In genomic region chr10:124217031-124217430, GRCh38 we compare ENCODE assay signal across 9 cellular contexts.
"Had no signal": no experiment of that assay in that cellular context is flagged by ENCODE, and none has a peak within 500 bp of the region (broad histone marks: within the 10 kb centered on the region; RNA-seq: fewer than 3 reads in every experiment).

No MANE protein-coding gene starts in this region.

- H3K9me3 Mint-ChIP-seq: GM23338, IgD-negative memory B cell had no signal

- ATAC-seq: GM23338, HCT116, HepG2 had no signal

- H3K4me2 ChIP-seq: GM23338 had no signal

- H3K36me3 ChIP-seq: HAP-1 had no signal

- H3K4me3 ChIP-seq: GM23338, HAP-1 had no signal

- H3K4me1 ChIP-seq: HAP-1 had no signal

- H3K4me3 Mint-ChIP-seq: GM23338, HFFc6, IgD-negative memory B cell had no signal

- H2AFZ ChIP-seq: GM23338 had no signal

- H3K36me3 Mint-ChIP-seq: IgD-negative memory B cell had no signal

- H3K9me3 ChIP-seq: HAP-1 had no signal

- DNase-seq: H7, HFFc6, KBM-7 had no signal

- H3K27ac ChIP-seq: HL-60 had no signal

- H3K27ac Mint-ChIP-seq: GM23338, HFFc6 had no signal
